In genomic region chr1:1324524-1325287, GRCh38 we compare ENCODE assay signal across 8 cellular contexts. TPM values are rescaled to one million over a fixed set of nuclear protein-coding genes. Genes with fewer than 3 reads are reported as not detected.
A peak's percentile ranks its signal among the peaks of the same experiment; 100 is the strongest.
DNase-seq lines count a peak whose midpoint lies in the region; ATAC-seq and TF ChIP-seq lines count a peak whose summit lies in the region.

Gene CPTP (plus strand): TSS chr1:1324802. CDS start chr1:1326911, 2,109 bp downstream.
Gene INTS11 (minus strand): TSS chr1:1324660. CDS start chr1:1324608, 52 bp downstream.

- H3K9me3 ChIP-seq in PC-9 (ENCODE audit: insufficient read depth, low read depth): no peaks in the 10 kb centered on the region
- no peaks in the 10 kb centered on the region for H3K9me3 ChIP-seq in muscle layer of colon (ENCODE audit: low read length)

- peak within 1 kb of the TSS; percentile 44 for H3K9ac ChIP-seq in muscle layer of colon (ENCODE audit: low read length)

- intact Hi-C loops in Calu3 (cut with micrococcal nuclease; ENCODE audit: unreplicated experiment): no loop called here
- intact Hi-C loops in PC-9 (cut with micrococcal nuclease; ENCODE audit: unreplicated experiment): no loop called here

- TSS peak; percentile 60 for BruUV-seq in Calu3 (replicated peaks; lab: Mats Ljungman, UMichigan)
- BruUV-seq in PC-9 (replicated peaks; lab: Mats Ljungman, UMichigan): TSS peak; percentile 63

- peaks cover 19% of the 10 kb centered on the region for H3K4me1 Mint-ChIP-seq in Calu3 (ENCODE audit: low read depth, unreplicated experiment)

- H3K9me3 Mint-ChIP-seq in Calu3 (ENCODE audit: low read depth, unreplicated experiment): no peaks in the 10 kb centered on the region

- peak within 1 kb of the TSS; percentile 96 for H3K4me2 ChIP-seq in PC-9

- peak within 1 kb of the TSS; percentile 80; the same call in 1 of the 2 replicates for H2AFZ ChIP-seq in PC-9

- H3F3A ChIP-seq in PC-9 (ENCODE audit: insufficient read depth, low read depth): peaks cover 32% of the 10 kb centered on the region; the same call in 1 of the 2 replicates

- TF ChIP-seq POLR2A in erythroblast (IDR thresholded peaks at IDR 0.05; ENCODE audit: low read length): peak; percentile 68

- H3K9me2 ChIP-seq in PC-9 (ENCODE audit: insufficient read depth): no peaks in the 10 kb centered on the region

- peaks cover 80% of the 10 kb centered on the region for H3K36me3 Mint-ChIP-seq in Calu3 (ENCODE audit: insufficient read depth, unreplicated experiment)

- CTCF ChIA-PET in Calu3 (lab: Charles Lee): no interaction called here
- CTCF ChIA-PET in PC-9 (lab: Charles Lee): interaction anchor here (0.6 kb wide), 1 partner anchor 294 kb away, joined by 3 read pairs; no protein-coding TSS in a partner anchor

- H3K27me3 ChIP-seq in PC-9 (ENCODE audit: insufficient read depth, low read depth) (no peaks in the 10 kb centered on the region), muscle layer of colon (ENCODE audit: control insufficient read depth in 1 of 2, insufficient read depth in 2 of 2, low read length in 2 of 2) (no peaks in the 10 kb centered on the region)

- ATAC-seq in GM21381 (IDR thresholded peaks at IDR 0.05; ENCODE audit: unreplicated experiment): peak; percentile 69

- H3K4me1 ChIP-seq in PC-9 (replicated peaks; ENCODE audit: insufficient read depth) (peaks cover 15% of the 10 kb centered on the region), muscle layer of colon (ENCODE audit: insufficient read depth, low read length) (peaks cover 24% of the 10 kb centered on the region)

- peak within 1 kb of the TSS; percentile 84 for H3K4me3 Mint-ChIP-seq in Calu3 (ENCODE audit: low read depth, unreplicated experiment)

- H3K27ac Mint-ChIP-seq in Calu3 (ENCODE audit: unreplicated experiment): peak within 1 kb of the TSS; percentile 87

- H4K20me1 ChIP-seq in PC-9 (ENCODE audit: insufficient read depth): peaks cover 35% of the 10 kb centered on the region

- POLR2A ChIA-PET in PC-9 (lab: Charles Lee; ENCODE audit: unreplicated experiment): interaction anchor here (0.6 kb wide), 1 partner anchor 13 kb away, joined by 3 read pairs; no protein-coding TSS in a partner anchor

- TF ChIP-seq CTCF in Calu3 (IDR thresholded peaks at IDR 0.05; ENCODE audit: unreplicated experiment) (no peak), PC-9 (conservative IDR thresholded peaks at IDR 0.05) (no peak)

- no peaks in the 10 kb centered on the region for H3K36me3 ChIP-seq in PC-9 (ENCODE audit: low read depth)
- H3K36me3 ChIP-seq in muscle layer of colon (ENCODE audit: insufficient read depth, low read length): peaks cover 8% of the 10 kb centered on the region

- H3K27me3 Mint-ChIP-seq in Calu3 (ENCODE audit: unreplicated experiment): no peaks in the 10 kb centered on the region

- H3K4me3 ChIP-seq in PC-9 (peak within 1 kb of the TSS; percentile 87), muscle layer of colon (ENCODE audit: low read depth in 1 of 2, low read length in 2 of 2) (peak within 1 kb of the TSS; percentile 77 to 91)

- peaks cover 67% of the 10 kb centered on the region for H3K79me2 ChIP-seq in PC-9 (ENCODE audit: low read depth)

- H3K27ac ChIP-seq in PC-9 (peak within 1 kb of the TSS; percentile 73), muscle layer of colon (ENCODE audit: low read depth, low read length) (peak within 1 kb of the TSS; percentile 88)

- DNase-seq in Calu3 (peak; percentile 91), HUDEP-2 (lab: John Stamatoyannopoulos, UW; ENCODE audit: unreplicated experiment in 76 of 76) (peak in 74 of 76 experiments; percentile 31 to 94 (median 86)), PC-9 (peak; percentile 78 to 92), erythroblast (lab: John Stamatoyannopoulos, UW) (peak; percentile 95 to 98)
- peak; percentile 95 for DNase-seq in activated T-cell treated with anti-CD3 and anti-CD28 coated beads, Interleukin-2, amount 50 U/mL, for 1 hour
- peak; percentile 90 to 92 for DNase-seq in stimulated activated CD8-positive, alpha-beta memory T cell treated with anti-CD3 and anti-CD28 coated beads, Interleukin-7, amount 100 ng/mL, for 1 hour (ENCODE audit: low read depth in 2 of 2)

RNA-seq across cellular contexts. Expression of gene CPTP, which starts in this region (rescaled TPM):
- 20.1 and 23.7 TPM in 2 replicates for total RNA-seq in Calu3 (2022)
- 33.7 and 37.0 TPM in 2 replicates for total RNA-seq in PC-9 (2021)

RNA-seq across cellular contexts. Expression of gene INTS11, which starts in this region (rescaled TPM):
- total RNA-seq in Calu3 (2022) (110 and 117 TPM in 2 replicates), PC-9 (2021) (130 and 150 TPM in 2 replicates)

Comparison
In these comparisons a context has a peak if more than half of its experiments do, and no peak if none do; other contexts are left out.
1. Peak in every context shown above with its lines: DNase-seq, ATAC-seq, H3K4me3 ChIP-seq and H3K27ac ChIP-seq.